In genomic region chr5:180289433-180289832, GRCh38 we compare ENCODE assay signal across 17 cellular contexts. TPM values are rescaled to one million over a fixed set of nuclear protein-coding genes. Genes with fewer than 3 reads are reported as not detected.
DNase-seq lines count a peak whose midpoint lies in the region; ATAC-seq and TF ChIP-seq lines count a peak whose summit lies in the region.
"Had no signal": no experiment of that assay in that cellular context is flagged by ENCODE, and none has a peak within 500 bp of the region (broad histone marks: within the 10 kb centered on the region; RNA-seq: fewer than 3 reads in every experiment).

No MANE protein-coding gene starts in this region.

- H2AK5ac ChIP-seq in mesendoderm (ENCODE audit: low read length), result no peak overlapping the region

- no peak overlapping the region for H3K56ac ChIP-seq in mesendoderm (ENCODE audit: low read length)

- H3K27ac ChIP-seq in CD8-positive, alpha-beta memory T cell (ENCODE audit: low read depth, low read length), result no peak overlapping the region
- H3K27ac ChIP-seq in VCaP (peak overlapping the region; percentile 97), mesendoderm (ENCODE audit: low read depth, low read length) (peak overlapping the region; percentile 13)
- H3K27ac ChIP-seq: KMS-11, skin epidermis had no signal

- H3K9me3 Mint-ChIP-seq in CD8-positive, alpha-beta memory T cell, result no peaks in the 10 kb centered on the region

- no peak overlapping the region for H3K18ac ChIP-seq in mesendoderm (ENCODE audit: low read length)

- H4K20me1 ChIP-seq in Loucy (ENCODE audit: insufficient read depth, low read length, poor library complexity, severe bottlenecking), result peaks cover 4% of the 10 kb centered on the region

- H4K5ac ChIP-seq in mesendoderm (ENCODE audit: low read length), result no peak overlapping the region

- H3K27ac Mint-ChIP-seq in CD8-positive, alpha-beta memory T cell, result peak overlapping the region in 1 of 8 donors; percentile 20

- peaks cover 0 to 1% of the 10 kb centered on the region in 2 donors for H3K27me3 Mint-ChIP-seq in CD8-positive, alpha-beta memory T cell

- peaks cover 12 to 34% (median 14%) of the 10 kb centered on the region in 3 donors for H3K36me3 Mint-ChIP-seq in CD8-positive, alpha-beta memory T cell

- ATAC-seq in GM19023 (IDR thresholded peaks at IDR 0.05; ENCODE audit: unreplicated experiment), result no peak
- ATAC-seq: stimulated activated naive CD8-positive, alpha-beta T cell treated with anti-CD3 and anti-CD28 coated beads, Interleukin-15, Interleukin-2, amounts not matched to agents 100 U/mL and 50 U/mL, for 24 hours had no signal

- no peaks in the 10 kb centered on the region for H3K9me3 ChIP-seq in CD8-positive, alpha-beta memory T cell (ENCODE audit: low read length)
- no peaks in the 10 kb centered on the region for H3K9me3 ChIP-seq in Loucy (ENCODE audit: insufficient read depth, low read depth, low read length)

- no peak overlapping the region for H2AFZ ChIP-seq in Loucy (ENCODE audit: low read length)

- H3K27me3 ChIP-seq in CD8-positive, alpha-beta memory T cell (ENCODE audit: insufficient read depth, low read length, poor library complexity, severe bottlenecking), result no peaks in the 10 kb centered on the region
- H3K27me3 ChIP-seq in Loucy (ENCODE audit: insufficient read depth, low read length, poor library complexity, severe bottlenecking), result no peaks in the 10 kb centered on the region
- no peaks in the 10 kb centered on the region for H3K27me3 ChIP-seq in mesendoderm (ENCODE audit: insufficient read depth, low read length, poor library complexity)
- H3K27me3 ChIP-seq: dorsolateral prefrontal cortex had no signal

- peak overlapping the region in 4 of 7 donors; percentile 29 to 73 (median 34) for H3K4me3 Mint-ChIP-seq in CD8-positive, alpha-beta memory T cell
- H3K4me3 Mint-ChIP-seq: CD14-positive monocyte had no signal

- CTCF ChIA-PET in CD8-positive, alpha-beta memory T cell (lab: Charles Lee), result interaction anchor here (2.3 to 9.2 kb wide), 2 partner anchors 25 to 39 kb away, joined by 12 to 133 read pairs; no protein-coding TSS in a partner anchor

- H2BK5ac ChIP-seq in mesendoderm (ENCODE audit: low read length), result no peak overlapping the region

- peaks cover 48 to 76% (median 64%) of the 10 kb centered on the region in 3 donors for H3K4me1 Mint-ChIP-seq in CD8-positive, alpha-beta memory T cell

- H3K4me3 ChIP-seq in CD8-positive, alpha-beta memory T cell (ENCODE audit: low read length), result no peak overlapping the region
- no peak overlapping the region for H3K4me3 ChIP-seq in Loucy (ENCODE audit: low read length, poor library complexity, severe bottlenecking)
- H3K4me3 ChIP-seq in mesendoderm (ENCODE audit: low read length), result no peak overlapping the region
- H3K4me3 ChIP-seq: skin epidermis had no signal

- POLR2A ChIA-PET in CD8-positive, alpha-beta memory T cell (lab: Charles Lee), result interaction anchor here (0.8 kb wide), 1 partner anchor 557 kb away, joined by 4 read pairs; no protein-coding TSS in a partner anchor

- no peaks in the 10 kb centered on the region for H3K36me3 ChIP-seq in CD8-positive, alpha-beta memory T cell (ENCODE audit: insufficient read depth, low read length)
- no peaks in the 10 kb centered on the region for H3K36me3 ChIP-seq in Loucy (ENCODE audit: insufficient read depth, low read length)
- no peaks in the 10 kb centered on the region for H3K36me3 ChIP-seq in mesendoderm (ENCODE audit: control insufficient read depth, insufficient read depth, low read length)

- no peak for DNase-seq in CD8-positive, alpha-beta memory T cell
- peak; percentile 55 for DNase-seq in mesendoderm
- DNase-seq in activated CD4-positive, alpha-beta T cell treated with anti-CD3 and anti-CD28 coated beads for 48 hours, result no peak
- no peak for DNase-seq in Ammon's horn (ENCODE audit: low spot score)
- DNase-seq in T-helper 9 cell, result no peak
- DNase-seq: dorsolateral prefrontal cortex; HCEC 1CT; mesenchymal stem cell; NCI-H2107; nucleus accumbens; stimulated activated naive CD8-positive, alpha-beta T cell treated with anti-CD3 and anti-CD28 coated beads, Interleukin-15, Interleukin-2, amounts not matched to agents 100 U/mL and 50 U/mL, for 24 hours had no signal

- TF ChIP-seq CTCF in Loucy (conservative IDR thresholded peaks at IDR 0.05; ENCODE audit: low read length) (no peak), VCaP (conservative IDR thresholded peaks at IDR 0.05) (no peak)

- H3K9ac ChIP-seq in Loucy (ENCODE audit: low read depth, low read length, poor library complexity, severe bottlenecking) (no peak overlapping the region), mesendoderm (ENCODE audit: low read length) (no peak overlapping the region)
- H3K9ac ChIP-seq: KMS-11 had no signal

- no CpG with 5 or more reads among the region's 3 CpGs for WGBS in mesendoderm (ENCODE audit: extremely low coverage, insufficient coverage, low lambda C conversion rate)

- H3K4ac ChIP-seq in mesendoderm (ENCODE audit: low read depth, low read length), result no peak overlapping the region

- no peak overlapping the region for H2BK15ac ChIP-seq in mesendoderm (replicated peaks; ENCODE audit: low read depth)

- H3K9me2 ChIP-seq in Loucy (replicated peaks; ENCODE audit: low read depth, low read length), result no peaks in the 10 kb centered on the region

- H2BK120ac ChIP-seq in mesendoderm (ENCODE audit: low read depth, low read length), result no peak overlapping the region

- H3K79me1 ChIP-seq in mesendoderm (ENCODE audit: low read length), result peaks cover 21% of the 10 kb centered on the region

- H3K4me2 ChIP-seq in Loucy (ENCODE audit: low read depth, low read length, poor library complexity, severe bottlenecking), result peak overlapping the region; percentile 27
- no peak overlapping the region for H3K4me2 ChIP-seq in mesendoderm (ENCODE audit: low read length)
- H3K4me2 ChIP-seq: KMS-11 had no signal

- peaks cover 30% of the 10 kb centered on the region for H3K79me2 ChIP-seq in Loucy (ENCODE audit: insufficient read depth, low read length)
- H3K79me2 ChIP-seq in mesendoderm (ENCODE audit: control insufficient read depth, insufficient read depth, low read length), result peaks cover 34% of the 10 kb centered on the region

- peaks cover 29% of the 10 kb centered on the region for H3K4me1 ChIP-seq in CD8-positive, alpha-beta memory T cell (ENCODE audit: insufficient read depth, low read length)
- H3K4me1 ChIP-seq in Loucy (ENCODE audit: insufficient read depth, low read length, poor library complexity, severe bottlenecking) (peaks cover 14% of the 10 kb centered on the region), mesendoderm (ENCODE audit: control insufficient read depth, low read depth, low read length) (peaks cover 9% of the 10 kb centered on the region)

- H3K23ac ChIP-seq in mesendoderm (ENCODE audit: low read length), result peak overlapping the region; percentile 15

- no peak overlapping the region for H4K8ac ChIP-seq in mesendoderm (ENCODE audit: low read depth, low read length)

- H3F3A ChIP-seq in Loucy (ENCODE audit: low read depth), result no peaks in the 10 kb centered on the region

RNA-seq across cellular contexts. Expression of gene MAPK9, which starts 2.5 kb away (rescaled TPM):
- 10 to 100 TPM; 44.3 to 46.2 TPM for total RNA-seq in CD8-positive, alpha-beta memory T cell
- 34.9 TPM for polyA plus RNA-seq in CD8-positive, alpha-beta memory T cell
- polyA plus RNA-seq in mesendoderm (2013, experiment 1 of 2), result 28.2 TPM
- 28.4 TPM for polyA plus RNA-seq in mesendoderm (2013, experiment 2 of 2)
